Comparison of ENCODE assay signal across 8 cellular contexts in the genomic region with DNA sequence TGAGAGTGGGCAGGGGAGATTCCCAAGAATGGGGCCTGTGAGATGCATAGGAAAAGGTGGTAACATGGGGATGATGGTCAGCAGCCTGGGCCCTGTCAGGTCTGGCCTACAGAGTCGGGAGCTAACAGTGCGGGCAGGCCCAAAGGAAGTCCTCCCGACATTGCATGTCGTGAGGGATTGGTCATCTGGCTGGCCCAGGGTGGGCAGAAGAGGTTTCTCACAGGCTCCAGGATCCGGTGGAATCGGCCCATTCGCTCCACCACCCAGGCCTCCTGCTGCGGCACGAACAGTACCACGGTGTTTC. TPM values are rescaled to one million over a fixed set of nuclear protein-coding genes. Genes with fewer than 3 reads are reported as not detected.
DNase-seq lines count a peak whose midpoint lies in the region; ATAC-seq, FAIRE-seq and TF ChIP-seq lines count a peak whose summit lies in the region.

No MANE protein-coding gene starts in this region.

- H3K9me3 Mint-ChIP-seq in Caco-2 (ENCODE audit: unreplicated experiment) = no peaks in the 10 kb centered on the region

- 5% methylated on average over 3 of the region's 10 CpGs for WGBS in HepG2 (ENCODE audit: low lambda C conversion rate)

- CTCF ChIA-PET in Caco-2 (lab: Charles Lee) (interaction anchor here (0.6 to 1.5 kb wide), 5 partner anchors 9 to 203 kb away, joined by 3 to 7 read pairs (median 4); a partner anchor contains a TSS), HepG2 (lab: Yijun Ruan, JAX; ENCODE audit: low intra/inter-chr PET ratio, low total read pairs) (no interaction called here)

- BruUV-seq in Caco-2 (replicated peaks; lab: Mats Ljungman, UMichigan) (TSS peak; percentile 73), HepG2 (replicated peaks; lab: Mats Ljungman, UMichigan) (TSS peak; percentile 82)

- peak overlapping the region; percentile 95 for H3K4me2 ChIP-seq in HepG2 (ENCODE audit: low read depth, low read length)

- peak overlapping the region; percentile 74 for H3K27ac ChIP-seq in HepG2 (ENCODE audit: extremely low read length, insufficient read depth, low read length)
- H3K27ac ChIP-seq in tibial artery = peak overlapping the region; percentile 86

- H3K4me3 Mint-ChIP-seq in Caco-2 (ENCODE audit: unreplicated experiment) = peak overlapping the region; percentile 99

- in situ Hi-C loops in astrocyte of the spinal cord (cut with HindIII; ENCODE audit: low sequenced_read_pairs) = no loop called here
- in situ Hi-C loops in HepG2 (cut with HindIII; ENCODE audit: extremely low pct_ligation_motif_present, low pct_unique_long_range_greater_than_20kb) = no loop called here

- peak overlapping the region; percentile 99 for H3K27ac Mint-ChIP-seq in Caco-2 (ENCODE audit: unreplicated experiment)

- POLR2A ChIA-PET in Caco-2 (lab: Charles Lee) = interaction anchor here (1.3 to 2.0 kb wide), 5 partner anchors 9 to 60 kb away, joined by 8 to 26 read pairs (median 14); a partner anchor contains a TSS
- POLR2A ChIA-PET in HepG2 (lab: Yijun Ruan, JAX) = interaction anchor here (1.1 to 2.2 kb wide), 6 partner anchors 8 to 59 kb away, joined by 4 to 34 read pairs (median 12); a partner anchor contains a TSS

- no peak for TF ChIP-seq POLR2A in HepG2 (IDR thresholded peaks at IDR 0.05; ENCODE audit: insufficient read depth in 1 of 2, low read depth in 2 of 2, low read length in 2 of 2)

- no peaks in the 10 kb centered on the region for H3K4me1 Mint-ChIP-seq in Caco-2 (ENCODE audit: low read depth, unreplicated experiment)

- H3K27me3 ChIP-seq in Caco-2 (replicated peaks; ENCODE audit: control insufficient read depth, insufficient read depth, low read length) = no peaks in the 10 kb centered on the region
- H3K27me3 ChIP-seq in HepG2 (ENCODE audit: control insufficient read depth in 1 of 2, insufficient read depth in 2 of 2, low read length in 2 of 2) = no peaks in the 10 kb centered on the region; a peak in 1 of 5 replicates
- no peaks in the 10 kb centered on the region for H3K27me3 ChIP-seq in tibial artery

- H3K36me3 ChIP-seq in Caco-2 (ENCODE audit: control insufficient read depth, insufficient read depth, low read length) (peaks cover 2% of the 10 kb centered on the region), HepG2 (replicated peaks in 1 of 2; ENCODE audit: control insufficient read depth in 1 of 2, insufficient read depth in 2 of 2, low read length in 2 of 2) (peaks cover 7 to 23% of the 10 kb centered on the region in 2 experiments; a peak in 4 of 5 replicates), tibial artery (peaks cover 36 to 57% (median 51%) of the 10 kb centered on the region in 3 donors)

- TF ChIP-seq EP300 in HepG2 (IDR thresholded peaks at IDR 0.05; ENCODE audit: low read depth in 2 of 2, low read length in 2 of 2) (no peak), HepG2 (CRISPR knock-in tag; IDR thresholded peaks at IDR 0.05; ENCODE audit: borderline replicate concordance) (no peak)

- H3K27me3 Mint-ChIP-seq in Caco-2 (ENCODE audit: insufficient read depth, unreplicated experiment) = no peaks in the 10 kb centered on the region

- H2AFZ ChIP-seq in HepG2 (ENCODE audit: low read length) = peak overlapping the region; percentile 50

- peaks cover 28% of the 10 kb centered on the region for H3K36me3 Mint-ChIP-seq in Caco-2 (ENCODE audit: insufficient read depth, unreplicated experiment)

- H4K20me1 ChIP-seq in HepG2 (ENCODE audit: insufficient read depth, low read length) = no peaks in the 10 kb centered on the region

- H3K4me3 ChIP-seq in Caco-2 (ENCODE audit: low read depth, low read length) (peak overlapping the region; percentile 78), astrocyte of the spinal cord (ENCODE audit: low read depth, low read length) (peak overlapping the region; percentile 85), HepG2 (replicated peaks in 1 of 3; ENCODE audit: insufficient read depth in 1 of 3, low read depth in 2 of 3, low read length in 3 of 3) (peak overlapping the region; percentile 63 to 84 (median 69)), tibial artery (peak overlapping the region; percentile 58 to 67)

- TF ChIP-seq CTCF in Caco-2 (IDR thresholded peaks at IDR 0.05; ENCODE audit: insufficient read depth in 1 of 2, low read depth in 1 of 2, low read length in 1 of 2, severe bottlenecking in 1 of 2, unreplicated experiment in 1 of 2) = no peak
- TF ChIP-seq CTCF in astrocyte of the spinal cord (IDR thresholded peaks at IDR 0.05; ENCODE audit: low read depth, low read length) = no peak
- TF ChIP-seq CTCF in HepG2 (CRISPR knock-in tag; IDR thresholded peaks at IDR 0.05) = no peak
- TF ChIP-seq CTCF in tibial artery (IDR thresholded peaks at IDR 0.05) = no peak

- no peaks in the 10 kb centered on the region; the same call in 1 of the 2 replicates for H3K4me1 ChIP-seq in Caco-2
- peaks cover 19% of the 10 kb centered on the region for H3K4me1 ChIP-seq in HepG2 (ENCODE audit: insufficient read depth, low read length)
- H3K4me1 ChIP-seq in tibial artery = peaks cover 0 to 26% (median 21%) of the 10 kb centered on the region in 4 donors

- no peak for DNase-seq in Caco-2
- peak; percentile 21 for DNase-seq in astrocyte of the spinal cord (ENCODE audit: low read depth, low spot score)
- DNase-seq in HepG2 (ENCODE audit: low spot score) = no peak
- no peak for DNase-seq in tibial artery
- DNase-seq in NCI-H774 (lab: John Stamatoyannopoulos, UW) = no peak
- no peak for DNase-seq in superior temporal gyrus (ENCODE audit: extremely low spot score)

- peak; percentile 6 for ATAC-seq in HG03066 (IDR thresholded peaks at IDR 0.05; ENCODE audit: low read depth, unreplicated experiment)
- peak; percentile 60 for ATAC-seq in HepG2
- no peak for ATAC-seq in HG03196 (IDR thresholded peaks at IDR 0.05; ENCODE audit: unreplicated experiment)

- peak overlapping the region; percentile 93 for H3K9ac ChIP-seq in HepG2 (ENCODE audit: insufficient read depth, low read depth, low read length)

- H3K9me3 ChIP-seq in Caco-2 (no peaks in the 10 kb centered on the region), HepG2 (ENCODE audit: low read length) (no peaks in the 10 kb centered on the region), tibial artery (no peaks in the 10 kb centered on the region)

- H3K79me2 ChIP-seq in HepG2 (ENCODE audit: insufficient read depth, low read length) = peaks cover 16% of the 10 kb centered on the region

- TF ChIP-seq RAD21 in HepG2 (CRISPR knock-in tag; IDR thresholded peaks at IDR 0.05) = no peak

- intact Hi-C loops in Caco-2 (cut with micrococcal nuclease; ENCODE audit: unreplicated experiment) (no loop called here), HepG2 (cut with micrococcal nuclease; ENCODE audit: unreplicated experiment) (no loop called here), tibial artery (cut with DNase I; ENCODE audit: low total_unique reads) (no loop called here)

- FAIRE-seq in HepG2 (lab: Jason Lieb, UNC) = no peak

RNA-seq across cellular contexts. Expression of a gene that starts 0.5 kb away (rescaled TPM):
- 235 and 239 TPM in 2 replicates for total RNA-seq in Caco-2 (2022)
- total RNA-seq in HepG2 (2016; rRNA removed; fragmentation: Illumina TruSeq; extraction: Trizol) = 250 and 305 TPM in 2 replicates
- 682 and 717 TPM in 2 replicates for total RNA-seq in HepG2 (2016; cell fraction: cytosol; rRNA removed; fragmentation: Illumina TruSeq; extraction: Trizol; ENCODE audit: low read depth)
- 259 and 314 TPM in 2 replicates for total RNA-seq in HepG2 (2016; cell fraction: insoluble cytoplasmic fraction; rRNA removed; fragmentation: Illumina TruSeq; extraction: Trizol)
- total RNA-seq in HepG2 (2016; cell fraction: membrane; rRNA removed; fragmentation: Illumina TruSeq; extraction: Trizol) = 635 and 649 TPM in 2 replicates
- total RNA-seq in HepG2 (2016; cell fraction: nucleus; rRNA removed; fragmentation: Illumina TruSeq; extraction: Trizol) = 99.4 and 103 TPM in 2 replicates
- 243 and 245 TPM in 2 replicates for polyA plus RNA-seq in HepG2 (2011; rRNA removed)
- 206 and 268 TPM in 2 replicates for polyA plus RNA-seq in HepG2 (2011; cell fraction: cytosol; rRNA removed)
- 223 and 235 TPM in 2 replicates for polyA plus RNA-seq in HepG2 (2011; cell fraction: nucleus; rRNA removed)
- 137 and 155 TPM in 2 replicates for polyA plus RNA-seq in HepG2 (2012)
- polyA plus RNA-seq in HepG2 (2016; cell fraction: cytosol; fragmentation: Illumina TruSeq; extraction: Trizol; ENCODE audit: low read depth) = 796 and 800 TPM in 2 replicates
- 284 and 314 TPM in 2 replicates for polyA plus RNA-seq in HepG2 (2016; cell fraction: insoluble cytoplasmic fraction; fragmentation: Illumina TruSeq; extraction: Trizol; ENCODE audit: low read depth)
- polyA plus RNA-seq in HepG2 (2016; cell fraction: membrane; fragmentation: Illumina TruSeq; extraction: Trizol; ENCODE audit: low read depth) = 557 and 563 TPM in 2 replicates
- 177 and 181 TPM in 2 replicates for polyA plus RNA-seq in HepG2 (2016; cell fraction: nucleus; fragmentation: Illumina TruSeq; extraction: Trizol; ENCODE audit: insufficient read depth, low read depth)
- 125 and 128 TPM in 2 replicates for polyA minus RNA-seq in HepG2 (2011; rRNA and poly(A)+ RNA removed; ENCODE audit: low replicate concordance)
- 41.4 and 52.8 TPM in 2 replicates for polyA minus RNA-seq in HepG2 (2011; cell fraction: cytosol; rRNA and poly(A)+ RNA removed)
- 27.2 and 45.5 TPM in 2 replicates for polyA minus RNA-seq in HepG2 (2011; cell fraction: nucleus; rRNA and poly(A)+ RNA removed)

RNA-seq across cellular contexts. Expression of a gene that starts 6.0 kb away (rescaled TPM):
- total RNA-seq in Caco-2 (2022) = 38.7 and 41.5 TPM in 2 replicates
- total RNA-seq in HepG2 (2016; rRNA removed; fragmentation: Illumina TruSeq; extraction: Trizol) = 6.6 and 20.5 TPM in 2 replicates
- total RNA-seq in HepG2 (2016; cell fraction: cytosol; rRNA removed; fragmentation: Illumina TruSeq; extraction: Trizol; ENCODE audit: low read depth) = 1.7 and 3.4 TPM in 2 replicates
- 6.2 and 20.0 TPM in 2 replicates for total RNA-seq in HepG2 (2016; cell fraction: insoluble cytoplasmic fraction; rRNA removed; fragmentation: Illumina TruSeq; extraction: Trizol)
- 3.2 and 3.6 TPM in 2 replicates for total RNA-seq in HepG2 (2016; cell fraction: membrane; rRNA removed; fragmentation: Illumina TruSeq; extraction: Trizol)
- total RNA-seq in HepG2 (2016; cell fraction: nucleus; rRNA removed; fragmentation: Illumina TruSeq; extraction: Trizol) = 18.5 and 23.4 TPM in 2 replicates
- polyA plus RNA-seq in HepG2 (2011; rRNA removed) = 24.4 and 26.2 TPM in 2 replicates
- polyA plus RNA-seq in HepG2 (2011; cell fraction: cytosol; rRNA removed) = 18.2 and 19.4 TPM in 2 replicates
- 36.6 and 39.8 TPM in 2 replicates for polyA plus RNA-seq in HepG2 (2011; cell fraction: nucleus; rRNA removed)
- polyA plus RNA-seq in HepG2 (2012) = 11.1 and 13.7 TPM in 2 replicates
- 1.4 TPM in 2 replicates for polyA plus RNA-seq in HepG2 (2016; cell fraction: cytosol; fragmentation: Illumina TruSeq; extraction: Trizol; ENCODE audit: low read depth)
- polyA plus RNA-seq in HepG2 (2016; cell fraction: insoluble cytoplasmic fraction; fragmentation: Illumina TruSeq; extraction: Trizol; ENCODE audit: low read depth) = 5.1 and 7.0 TPM in 2 replicates
- 2.4 and 2.7 TPM in 2 replicates for polyA plus RNA-seq in HepG2 (2016; cell fraction: membrane; fragmentation: Illumina TruSeq; extraction: Trizol; ENCODE audit: low read depth)
- 29.3 and 36.5 TPM in 2 replicates for polyA plus RNA-seq in HepG2 (2016; cell fraction: nucleus; fragmentation: Illumina TruSeq; extraction: Trizol; ENCODE audit: insufficient read depth, low read depth)
- 54.7 and 59.3 TPM in 2 replicates for polyA minus RNA-seq in HepG2 (2011; rRNA and poly(A)+ RNA removed; ENCODE audit: low replicate concordance)
- 15.4 and 19.4 TPM in 2 replicates for polyA minus RNA-seq in HepG2 (2011; cell fraction: cytosol; rRNA and poly(A)+ RNA removed)
- 20.1 and 20.3 TPM in 2 replicates for polyA minus RNA-seq in HepG2 (2011; cell fraction: nucleus; rRNA and poly(A)+ RNA removed)

RNA-seq across cellular contexts. Expression of a gene that starts 13.2 kb away (rescaled TPM):
- 5.8 and 6.4 TPM in 2 replicates for total RNA-seq in Caco-2 (2022)
- total RNA-seq in HepG2 (2016; rRNA removed; fragmentation: Illumina TruSeq; extraction: Trizol) = 1.9 and 2.3 TPM in 2 replicates
- total RNA-seq in HepG2 (2016; cell fraction: cytosol; rRNA removed; fragmentation: Illumina TruSeq; extraction: Trizol; ENCODE audit: low read depth) = 0.26 and 0.61 TPM in 2 replicates
- 1.6 and 2.0 TPM in 2 replicates for total RNA-seq in HepG2 (2016; cell fraction: insoluble cytoplasmic fraction; rRNA removed; fragmentation: Illumina TruSeq; extraction: Trizol)
- 1.2 and 1.5 TPM in 2 replicates for total RNA-seq in HepG2 (2016; cell fraction: membrane; rRNA removed; fragmentation: Illumina TruSeq; extraction: Trizol)
- 1.8 and 2.3 TPM in 2 replicates for total RNA-seq in HepG2 (2016; cell fraction: nucleus; rRNA removed; fragmentation: Illumina TruSeq; extraction: Trizol)
- polyA plus RNA-seq in HepG2 (2011; rRNA removed) = 6.4 and 7.1 TPM in 2 replicates
- 6.6 and 6.7 TPM in 2 replicates for polyA plus RNA-seq in HepG2 (2011; cell fraction: cytosol; rRNA removed)
- 16.6 and 22.2 TPM in 2 replicates for polyA plus RNA-seq in HepG2 (2011; cell fraction: nucleus; rRNA removed)
- 2.0 and 2.1 TPM in 2 replicates for polyA plus RNA-seq in HepG2 (2012)
- 0.47 and 0.61 TPM in 2 replicates for polyA plus RNA-seq in HepG2 (2016; cell fraction: cytosol; fragmentation: Illumina TruSeq; extraction: Trizol; ENCODE audit: low read depth)
- polyA plus RNA-seq in HepG2 (2016; cell fraction: insoluble cytoplasmic fraction; fragmentation: Illumina TruSeq; extraction: Trizol; ENCODE audit: low read depth) = 2.2 TPM in 2 replicates
- polyA plus RNA-seq in HepG2 (2016; cell fraction: membrane; fragmentation: Illumina TruSeq; extraction: Trizol; ENCODE audit: low read depth) = 1.4 and 1.6 TPM in 2 replicates
- 4.3 and 5.5 TPM in 2 replicates for polyA plus RNA-seq in HepG2 (2016; cell fraction: nucleus; fragmentation: Illumina TruSeq; extraction: Trizol; ENCODE audit: insufficient read depth, low read depth)
- 7.8 and 10.5 TPM in 2 replicates for polyA minus RNA-seq in HepG2 (2011; rRNA and poly(A)+ RNA removed; ENCODE audit: low replicate concordance)
- 1.7 and 1.8 TPM in 2 replicates for polyA minus RNA-seq in HepG2 (2011; cell fraction: cytosol; rRNA and poly(A)+ RNA removed)
- polyA minus RNA-seq in HepG2 (2011; cell fraction: nucleus; rRNA and poly(A)+ RNA removed) = 3.7 and 4.0 TPM in 2 replicates

RNA-seq across cellular contexts. Expression of a gene that starts 22.7 kb away (rescaled TPM):
- total RNA-seq in Caco-2 (2022) (68.9 and 74.8 TPM in 2 replicates), HepG2 (2016; rRNA removed; fragmentation: Illumina TruSeq; extraction: Trizol) (43.3 and 45.1 TPM in 2 replicates)
- 22.3 and 24.9 TPM in 2 replicates for total RNA-seq in HepG2 (2016; cell fraction: cytosol; rRNA removed; fragmentation: Illumina TruSeq; extraction: Trizol; ENCODE audit: low read depth)
- total RNA-seq in HepG2 (2016; cell fraction: insoluble cytoplasmic fraction; rRNA removed; fragmentation: Illumina TruSeq; extraction: Trizol) = 38.9 and 46.7 TPM in 2 replicates
- 30.7 and 36.4 TPM in 2 replicates for total RNA-seq in HepG2 (2016; cell fraction: membrane; rRNA removed; fragmentation: Illumina TruSeq; extraction: Trizol)
- 49.6 and 53.6 TPM in 2 replicates for total RNA-seq in HepG2 (2016; cell fraction: nucleus; rRNA removed; fragmentation: Illumina TruSeq; extraction: Trizol)
- polyA plus RNA-seq in HepG2 (2011; rRNA removed) = 10.8 and 14.4 TPM in 2 replicates
- polyA plus RNA-seq in HepG2 (2011; cell fraction: cytosol; rRNA removed) = 4.4 and 6.9 TPM in 2 replicates
- polyA plus RNA-seq in HepG2 (2011; cell fraction: nucleus; rRNA removed) = 51.4 and 75.5 TPM in 2 replicates
- polyA plus RNA-seq in HepG2 (2012) = 7.3 and 17.1 TPM in 2 replicates
- 11.9 and 12.4 TPM in 2 replicates for polyA plus RNA-seq in HepG2 (2016; cell fraction: cytosol; fragmentation: Illumina TruSeq; extraction: Trizol; ENCODE audit: low read depth)
- 28.3 and 28.9 TPM in 2 replicates for polyA plus RNA-seq in HepG2 (2016; cell fraction: insoluble cytoplasmic fraction; fragmentation: Illumina TruSeq; extraction: Trizol; ENCODE audit: low read depth)
- polyA plus RNA-seq in HepG2 (2016; cell fraction: membrane; fragmentation: Illumina TruSeq; extraction: Trizol; ENCODE audit: low read depth) = 21.2 and 24.3 TPM in 2 replicates
- 96.3 and 105 TPM in 2 replicates for polyA plus RNA-seq in HepG2 (2016; cell fraction: nucleus; fragmentation: Illumina TruSeq; extraction: Trizol; ENCODE audit: insufficient read depth, low read depth)
- 22.2 and 87.0 TPM in 2 replicates for polyA minus RNA-seq in HepG2 (2011; rRNA and poly(A)+ RNA removed; ENCODE audit: low replicate concordance)
- 4.6 and 5.9 TPM in 2 replicates for polyA minus RNA-seq in HepG2 (2011; cell fraction: cytosol; rRNA and poly(A)+ RNA removed)
- 32.1 and 37.9 TPM in 2 replicates for polyA minus RNA-seq in HepG2 (2011; cell fraction: nucleus; rRNA and poly(A)+ RNA removed)

RNA-seq across cellular contexts. Expression of a gene that starts 30.0 kb away (rescaled TPM):
- total RNA-seq in Caco-2 (2022) = 281 TPM in 2 replicates
- 391 and 406 TPM in 2 replicates for total RNA-seq in HepG2 (2016; rRNA removed; fragmentation: Illumina TruSeq; extraction: Trizol)
- 18.6 and 21.7 TPM in 2 replicates for total RNA-seq in HepG2 (2016; cell fraction: cytosol; rRNA removed; fragmentation: Illumina TruSeq; extraction: Trizol; ENCODE audit: low read depth)
- 376 and 380 TPM in 2 replicates for total RNA-seq in HepG2 (2016; cell fraction: insoluble cytoplasmic fraction; rRNA removed; fragmentation: Illumina TruSeq; extraction: Trizol)
- total RNA-seq in HepG2 (2016; cell fraction: membrane; rRNA removed; fragmentation: Illumina TruSeq; extraction: Trizol) = 43.0 and 49.6 TPM in 2 replicates
- 244 and 245 TPM in 2 replicates for total RNA-seq in HepG2 (2016; cell fraction: nucleus; rRNA removed; fragmentation: Illumina TruSeq; extraction: Trizol)
- 143 and 166 TPM in 2 replicates for polyA plus RNA-seq in HepG2 (2011; rRNA removed)
- 151 and 155 TPM in 2 replicates for polyA plus RNA-seq in HepG2 (2011; cell fraction: cytosol; rRNA removed)
- 129 and 137 TPM in 2 replicates for polyA plus RNA-seq in HepG2 (2011; cell fraction: nucleus; rRNA removed)
- 146 and 152 TPM in 2 replicates for polyA plus RNA-seq in HepG2 (2012)
- polyA plus RNA-seq in HepG2 (2016; cell fraction: cytosol; fragmentation: Illumina TruSeq; extraction: Trizol; ENCODE audit: low read depth) = 10.7 and 12.6 TPM in 2 replicates
- polyA plus RNA-seq in HepG2 (2016; cell fraction: insoluble cytoplasmic fraction; fragmentation: Illumina TruSeq; extraction: Trizol; ENCODE audit: low read depth) = 291 and 344 TPM in 2 replicates
- 15.8 and 22.5 TPM in 2 replicates for polyA plus RNA-seq in HepG2 (2016; cell fraction: membrane; fragmentation: Illumina TruSeq; extraction: Trizol; ENCODE audit: low read depth)
- 266 and 278 TPM in 2 replicates for polyA plus RNA-seq in HepG2 (2016; cell fraction: nucleus; fragmentation: Illumina TruSeq; extraction: Trizol; ENCODE audit: insufficient read depth, low read depth)
- 446 and 616 TPM in 2 replicates for polyA minus RNA-seq in HepG2 (2011; rRNA and poly(A)+ RNA removed; ENCODE audit: low replicate concordance)
- 189 and 210 TPM in 2 replicates for polyA minus RNA-seq in HepG2 (2011; cell fraction: cytosol; rRNA and poly(A)+ RNA removed)
- 248 and 250 TPM in 2 replicates for polyA minus RNA-seq in HepG2 (2011; cell fraction: nucleus; rRNA and poly(A)+ RNA removed)
